In genomic region chr18:77114564-77115391, GRCh38 we compare ENCODE assay signal across 1 cellular context.
TF ChIP-seq lines count a peak whose summit lies in the region.

No MANE protein-coding gene starts in this region.

TF ChIP-seq in A549, 52 proteins besides CTCF, POLR2A, EP300 and RAD21 (continued from another document):
- TF ChIP-seq HMGXB4 (CRISPR knock-in tag; IDR thresholded peaks at IDR 0.05; ENCODE audit: borderline replicate concordance) = no peak
- TF ChIP-seq SREBF2 (IDR thresholded peaks at IDR 0.05) = no peak
- TF ChIP-seq FOSL2 (IDR thresholded peaks at IDR 0.05) = peak; percentile 38; the same call in 1 of the 2 replicates
- TF ChIP-seq FOSL2 (CRISPR knock-in tag; IDR thresholded peaks at IDR 0.05) = peak; percentile 90
- peak; percentile 94 for TF ChIP-seq MAX (IDR thresholded peaks at IDR 0.05)
- peak; percentile 62; the same call in 1 of the 3 replicates for TF ChIP-seq BCL3 (IDR thresholded peaks at IDR 0.05)
- TF ChIP-seq RARB (CRISPR knock-in tag; IDR thresholded peaks at IDR 0.05) = no peak; the same call in 1 of the 2 replicates
- TF ChIP-seq KDM1A (IDR thresholded peaks at IDR 0.05; ENCODE audit: low read depth) = no peak
- TF ChIP-seq RFX5 (IDR thresholded peaks at IDR 0.05) = no peak
- no peak for TF ChIP-seq ZC3H11A (IDR thresholded peaks at IDR 0.05)
- TF ChIP-seq USF2 (IDR thresholded peaks at IDR 0.05) = peak; percentile 98
- TF ChIP-seq FOXS1 (CRISPR knock-in tag; IDR thresholded peaks at IDR 0.05) = no peak
- TF ChIP-seq MYC (IDR thresholded peaks at IDR 0.05; ENCODE audit: borderline replicate concordance, low read length) = peak; percentile 75
- no peak for TF ChIP-seq REST (IDR thresholded peaks at IDR 0.05)
- TF ChIP-seq ELK1 (IDR thresholded peaks at IDR 0.05; ENCODE audit: low read depth, low read length) = no peak
- no peak for TF ChIP-seq PBX3 (IDR thresholded peaks at IDR 0.05)
- TF ChIP-seq NPAS2 (CRISPR knock-in tag; IDR thresholded peaks at IDR 0.05; ENCODE audit: borderline replicate concordance) = peak; percentile 76
- no peak for TF ChIP-seq MAZ (IDR thresholded peaks at IDR 0.05; ENCODE audit: borderline replicate concordance, low read depth, low read length)
- no peak for TF ChIP-seq CHD4 (IDR thresholded peaks at IDR 0.05; ENCODE audit: borderline replicate concordance)
- TF ChIP-seq ZSCAN20 (CRISPR knock-in tag; IDR thresholded peaks at IDR 0.05) = no peak
